ENCODE assay signal across 1 cellular context in the genomic region with DNA sequence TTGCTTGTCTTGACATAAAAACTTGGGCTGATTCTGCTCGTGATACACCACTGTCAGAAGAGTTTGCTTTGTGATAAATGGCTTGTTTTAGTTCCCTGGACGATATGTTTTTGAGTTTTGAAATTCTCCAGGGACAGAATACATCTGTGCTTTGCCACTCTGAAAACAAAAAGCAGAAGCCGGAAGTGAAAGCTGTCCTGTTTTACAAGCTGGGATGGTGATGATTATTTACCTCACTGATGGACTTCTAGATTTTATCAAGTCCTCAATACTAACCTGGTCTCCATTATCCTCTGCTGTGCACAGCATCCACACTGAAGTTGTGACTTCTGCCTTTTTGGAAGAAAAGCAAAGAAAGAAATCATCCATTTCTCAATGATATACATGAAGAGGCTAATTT.
TF ChIP-seq lines count a peak whose summit lies in the region.

No MANE protein-coding gene starts in this region.

TF ChIP-seq in H1, 55 proteins besides CTCF, POLR2A, EP300 and RAD21:
- no peak for TF ChIP-seq RXRA (IDR thresholded peaks at IDR 0.05; ENCODE audit: insufficient read depth, low read depth, low read length)
- TF ChIP-seq SIN3A (conservative IDR thresholded peaks at IDR 0.05 in 1 of 2, IDR thresholded peaks at IDR 0.05 in 1 of 2; ENCODE audit: low read depth in 1 of 2, low read length in 2 of 2) = no peak
- TF ChIP-seq ATF2 (IDR thresholded peaks at IDR 0.05; ENCODE audit: low read length) = no peak
